Comparison of ENCODE assay signal across 27 cellular contexts in genomic region chr22:20402960-20403778, GRCh38. TPM values are rescaled to one million over a fixed set of nuclear protein-coding genes. Genes with fewer than 3 reads are reported as not detected.
DNase-seq lines count a peak whose midpoint lies in the region; ATAC-seq, FAIRE-seq and TF ChIP-seq lines count a peak whose summit lies in the region.
"Had no signal": no experiment of that assay in that cellular context is flagged by ENCODE, and none has a peak within 500 bp of the region (broad histone marks: within the 10 kb centered on the region; RNA-seq: fewer than 3 reads in every experiment).

No MANE protein-coding gene starts in this region.

- DNase-seq in activated CD8-positive, alpha-beta memory T cell treated with anti-CD3 and anti-CD28 coated beads, Interleukin-2, amount 10 ng/mL, durations not matched to agents 7 days and 5 days: no peak
- DNase-seq in activated CD8-positive, alpha-beta memory T cell treated with anti-CD3 and anti-CD28 coated beads, Interleukin-2, amount 50 U/mL, for 4 hours: no peak
- DNase-seq in CD8-positive, alpha-beta memory T cell: no peak
- peak in 2 of 4 experiments; percentile 22 to 27 for DNase-seq in K562 (ENCODE audit: extremely low read depth in 1 of 4, low spot score in 3 of 4)
- DNase-seq in naive thymus-derived CD4-positive, alpha-beta T cell: no peak
- no peak for DNase-seq in amniotic stem cell (lab: John Stamatoyannopoulos, UW)
- no peak for DNase-seq in right cardiac atrium
- DNase-seq in DMS153 (lab: John Stamatoyannopoulos, UW): no peak
- DNase-seq: activated naive CD8-positive, alpha-beta T cell treated with anti-CD3 and anti-CD28 coated beads for 36 hours; cerebellar nuclear complex; DND-41; dorsolateral prefrontal cortex; left ventricle myocardium inferior; NCI-H1436; NCI-H2081 treated with DMSO at 0.1 percent for 48 hours; NCI-H345; NCI-H748 treated with DMSO at 0.1 percent for 48 hours; pancreas; retina; transverse colon had no signal

- H2AFZ ChIP-seq in K562 (ENCODE audit: low read depth, low read length): no peak overlapping the region

- peaks cover 9% of the 10 kb centered on the region for H3K4me1 Mint-ChIP-seq in activated CD8-positive, alpha-beta memory T cell treated with anti-CD3 and anti-CD28 coated beads, Interleukin-2, amount 10 ng/mL, durations not matched to agents 7 days and 5 days
- H3K4me1 Mint-ChIP-seq in CD8-positive, alpha-beta memory T cell: peaks cover 24 to 29% (median 27%) of the 10 kb centered on the region in 3 donors
- H3K4me1 Mint-ChIP-seq in naive thymus-derived CD4-positive, alpha-beta T cell: peaks cover 10 to 30% (median 23%) of the 10 kb centered on the region in 7 donors
- H3K4me1 Mint-ChIP-seq: B cell had no signal

- in situ Hi-C loops in K562 (cut with MboI): loop anchor here (25.0 kb wide), 2 partner anchors 284 to 1866 kb away; partner anchors contain the start of gene TMEM191B

- H3K9me3 Mint-ChIP-seq in activated CD8-positive, alpha-beta memory T cell treated with anti-CD3 and anti-CD28 coated beads, Interleukin-2, amount 10 ng/mL, durations not matched to agents 7 days and 5 days (ENCODE audit: low read depth): no peaks in the 10 kb centered on the region
- no peaks in the 10 kb centered on the region for H3K9me3 Mint-ChIP-seq in CD8-positive, alpha-beta memory T cell
- H3K9me3 Mint-ChIP-seq in naive thymus-derived CD4-positive, alpha-beta T cell: peaks cover 0 to 2% (median 0%) of the 10 kb centered on the region in 11 donors
- H3K9me3 Mint-ChIP-seq: activated naive CD8-positive, alpha-beta T cell treated with anti-CD3 and anti-CD28 coated beads for 36 hours; neural crest cell had no signal

- CTCF ChIA-PET in activated CD8-positive, alpha-beta memory T cell treated with anti-CD3 and anti-CD28 coated beads, Interleukin-2, amount 10 ng/mL, durations not matched to agents 7 days and 5 days (lab: Charles Lee): interaction anchor here (1.5 to 1.9 kb wide), 3 partner anchors 9 to 53 kb away, joined by 3 to 9 read pairs (median 4); no protein-coding TSS in a partner anchor
- CTCF ChIA-PET in CD8-positive, alpha-beta memory T cell (lab: Charles Lee): interaction anchor here (1.2 kb wide), 1 partner anchor 83 kb away, joined by 3 read pairs; the partner anchor contains the start of gene DGCR6L
- CTCF ChIA-PET in K562 (lab: Yijun Ruan, JAX; ENCODE audit: low intra/inter-chr PET ratio): no interaction called here
- CTCF ChIA-PET in naive thymus-derived CD4-positive, alpha-beta T cell (lab: Charles Lee): interaction anchor here (1.0 kb wide), 2 partner anchors 10 to 80 kb away, joined by 3 read pairs; no protein-coding TSS in a partner anchor

- TF ChIP-seq POLR2A in K562 (conservative IDR thresholded peaks at IDR 0.05): no peak

- H3K9me3 ChIP-seq in CD8-positive, alpha-beta memory T cell (ENCODE audit: low read length): no peaks in the 10 kb centered on the region
- H3K9me3 ChIP-seq in K562 (replicated peaks; ENCODE audit: control insufficient read depth, insufficient read depth, low read depth, low read length): no peaks in the 10 kb centered on the region
- no peaks in the 10 kb centered on the region for H3K9me3 ChIP-seq in naive thymus-derived CD4-positive, alpha-beta T cell (ENCODE audit: control insufficient read depth in 2 of 3, low read length in 3 of 3)
- H3K9me3 ChIP-seq in right cardiac atrium (ENCODE audit: control insufficient read depth, low read length): no peaks in the 10 kb centered on the region
- H3K9me3 ChIP-seq: left ventricle myocardium inferior, pancreas, transverse colon had no signal

- no peak for FAIRE-seq in K562 (lab: Jason Lieb, UNC)
- FAIRE-seq: GM18507, pancreas, TTC549 had no signal

- H3K4me3 Mint-ChIP-seq in activated CD8-positive, alpha-beta memory T cell treated with anti-CD3 and anti-CD28 coated beads, Interleukin-2, amount 10 ng/mL, durations not matched to agents 7 days and 5 days: no peak overlapping the region
- peak overlapping the region in 6 of 7 donors; percentile 0 to 60 (median 36) for H3K4me3 Mint-ChIP-seq in CD8-positive, alpha-beta memory T cell
- peak overlapping the region in 1 of 10 donors; percentile 7 for H3K4me3 Mint-ChIP-seq in naive thymus-derived CD4-positive, alpha-beta T cell
- H3K4me3 Mint-ChIP-seq: activated naive CD8-positive, alpha-beta T cell treated with anti-CD3 and anti-CD28 coated beads for 36 hours; B cell; neural crest cell had no signal

- peaks cover 10% of the 10 kb centered on the region for H3K4me1 ChIP-seq in CD8-positive, alpha-beta memory T cell (ENCODE audit: insufficient read depth, low read length)
- peaks cover 0 to 8% of the 10 kb centered on the region in 2 experiments; a peak in 1 of 5 replicates for H3K4me1 ChIP-seq in K562 (replicated peaks in 1 of 2; ENCODE audit: control insufficient read depth in 2 of 2, insufficient read depth in 2 of 2, low read length in 2 of 2)
- H3K4me1 ChIP-seq in naive thymus-derived CD4-positive, alpha-beta T cell (ENCODE audit: control insufficient read depth in 2 of 2, insufficient read depth in 2 of 2, low read length in 2 of 2): peaks cover 0 to 15% of the 10 kb centered on the region in 2 donors
- H3K4me1 ChIP-seq in right cardiac atrium (ENCODE audit: control insufficient read depth, insufficient read depth, low read length): no peaks in the 10 kb centered on the region
- H3K4me1 ChIP-seq: left ventricle myocardium inferior, transverse colon had no signal

- peaks cover 8% of the 10 kb centered on the region for H3K9me1 ChIP-seq in K562 (ENCODE audit: control insufficient read depth, insufficient read depth, low read length)

- intact Hi-C loops in K562 (cut with micrococcal nuclease) (no loop called here), right cardiac atrium (cut with DNase I) (no loop called here)
- intact Hi-C loops in naive thymus-derived CD4-positive, alpha-beta T cell (cut with micrococcal nuclease): no loop called here

- peak; percentile 42 for ATAC-seq in activated CD8-positive, alpha-beta memory T cell treated with anti-CD3 and anti-CD28 coated beads, Interleukin-2, amount 10 ng/mL, durations not matched to agents 7 days and 5 days
- ATAC-seq in K562: no peak
- peak; percentile 29 for ATAC-seq in naive thymus-derived CD4-positive, alpha-beta T cell
- no peak for ATAC-seq in right cardiac atrium
- ATAC-seq: activated CD4-positive, CD25-positive, alpha-beta regulatory T cell treated with anti-CD3 and anti-CD28 coated beads, Interleukin-2, amount 50 U/mL, for 24 hours; HCT116; pancreas had no signal

- no peaks in the 10 kb centered on the region for H3K79me2 ChIP-seq in K562 (ENCODE audit: control insufficient read depth, insufficient read depth, low read length)

- peaks cover 4% of the 10 kb centered on the region for H3K36me3 Mint-ChIP-seq in activated CD8-positive, alpha-beta memory T cell treated with anti-CD3 and anti-CD28 coated beads, Interleukin-2, amount 10 ng/mL, durations not matched to agents 7 days and 5 days
- peaks cover 6 to 47% (median 11%) of the 10 kb centered on the region in 3 donors for H3K36me3 Mint-ChIP-seq in CD8-positive, alpha-beta memory T cell
- peaks cover 0 to 45% (median 12%) of the 10 kb centered on the region in 5 donors for H3K36me3 Mint-ChIP-seq in naive thymus-derived CD4-positive, alpha-beta T cell

- H4K20me1 ChIP-seq in K562 (replicated peaks; ENCODE audit: control insufficient read depth, insufficient read depth, low read length): 0 out of 2 replicates have a peak, but pooled peaks cover 6% of the 10 kb centered on the region

- TF ChIP-seq CTCF in K562 (IDR thresholded peaks at IDR 0.05 in 2 of 3, conservative IDR thresholded peaks at IDR 0.05 in 1 of 3; ENCODE audit: insufficient read depth in 2 of 3, low read depth in 1 of 3, low read length in 3 of 3): no peak

- no TSS peak for BruUV-seq in K562 (replicated peaks; lab: Mats Ljungman, UMichigan)

- H3K27ac ChIP-seq in CD8-positive, alpha-beta memory T cell (ENCODE audit: low read depth, low read length): no peak overlapping the region
- no peak overlapping the region for H3K27ac ChIP-seq in K562 (ENCODE audit: extremely low read depth, low read depth, low read length)
- no peak overlapping the region for H3K27ac ChIP-seq in naive thymus-derived CD4-positive, alpha-beta T cell (ENCODE audit: low read depth, low read length)
- H3K27ac ChIP-seq in right cardiac atrium (ENCODE audit: low read length): no peak overlapping the region
- H3K27ac ChIP-seq: dorsolateral prefrontal cortex, left ventricle myocardium inferior, pancreas, transverse colon had no signal

- TF ChIP-seq RAD21 in K562 (CRISPR knock-in tag; conservative IDR thresholded peaks at IDR 0.05 in 1 of 2, IDR thresholded peaks at IDR 0.05 in 1 of 2): no peak

- no peak overlapping the region for H3K4me2 ChIP-seq in K562 (ENCODE audit: insufficient read depth, low read length)
- H3K4me2 ChIP-seq: smooth muscle cell had no signal

- WGBS in K562 (ENCODE audit: insufficient coverage, low coverage, missing lambda C conversion rate): 80% methylated on average over 9 of the region's 9 CpGs
- 93% methylated on average over 9 of the region's 9 CpGs for WGBS in right cardiac atrium

- H3K27ac Mint-ChIP-seq in activated CD8-positive, alpha-beta memory T cell treated with anti-CD3 and anti-CD28 coated beads, Interleukin-2, amount 10 ng/mL, durations not matched to agents 7 days and 5 days: peak overlapping the region; percentile 45
- peak overlapping the region; percentile 4 to 94 (median 77) for H3K27ac Mint-ChIP-seq in CD8-positive, alpha-beta memory T cell
- peak overlapping the region in 4 of 9 donors; percentile 5 to 21 (median 14) for H3K27ac Mint-ChIP-seq in naive thymus-derived CD4-positive, alpha-beta T cell
- H3K27ac Mint-ChIP-seq: activated naive CD8-positive, alpha-beta T cell treated with anti-CD3 and anti-CD28 coated beads for 36 hours; B cell had no signal

- POLR2A ChIA-PET in CD8-positive, alpha-beta memory T cell (lab: Charles Lee): no interaction called here
- POLR2A ChIA-PET in K562 (lab: Yijun Ruan, JAX): interaction anchor here (0.7 to 8.9 kb wide), 11 partner anchors 9 to 343 kb away, joined by 3 to 84 read pairs (median 4); partner anchors contain the start of gene ZNF74
- POLR2A ChIA-PET in naive thymus-derived CD4-positive, alpha-beta T cell (lab: Charles Lee): interaction anchor here (1.1 kb wide), 1 partner anchor 9 kb away, joined by 3 read pairs; the partner anchor contains the start of gene ZNF74

- peaks cover 12% of the 10 kb centered on the region for H3K36me3 ChIP-seq in CD8-positive, alpha-beta memory T cell (ENCODE audit: insufficient read depth, low read length)
- peaks cover 64% of the 10 kb centered on the region; the same call in 2 of the 3 replicates for H3K36me3 ChIP-seq in K562 (ENCODE audit: control insufficient read depth, insufficient read depth, low read length)
- H3K36me3 ChIP-seq in naive thymus-derived CD4-positive, alpha-beta T cell (ENCODE audit: control insufficient read depth in 2 of 3, insufficient read depth in 3 of 3, low read length in 3 of 3): peaks cover 3 to 58% (median 4%) of the 10 kb centered on the region in 3 experiments
- H3K36me3 ChIP-seq: transverse colon had no signal

- 0 out of 4 replicates have a peak overlapping the region, but pooled peaks of 1 of the 2 experiments have one; percentile 39 for H3K9ac ChIP-seq in K562 (ENCODE audit: insufficient read depth in 1 of 2, low read depth in 2 of 2, low read length in 2 of 2)

- no peak for TF ChIP-seq EP300 in K562 (IDR thresholded peaks at IDR 0.05; ENCODE audit: low read length)

- no peaks in the 10 kb centered on the region for H3K27me3 Mint-ChIP-seq in activated CD8-positive, alpha-beta memory T cell treated with anti-CD3 and anti-CD28 coated beads, Interleukin-2, amount 10 ng/mL, durations not matched to agents 7 days and 5 days
- H3K27me3 Mint-ChIP-seq in CD8-positive, alpha-beta memory T cell: no peaks in the 10 kb centered on the region
- H3K27me3 Mint-ChIP-seq in naive thymus-derived CD4-positive, alpha-beta T cell: no peaks in the 10 kb centered on the region
- H3K27me3 Mint-ChIP-seq: activated naive CD8-positive, alpha-beta T cell treated with anti-CD3 and anti-CD28 coated beads for 36 hours; B cell had no signal

- no peaks in the 10 kb centered on the region for H3K27me3 ChIP-seq in CD8-positive, alpha-beta memory T cell (ENCODE audit: insufficient read depth, low read length, poor library complexity, severe bottlenecking)
- H3K27me3 ChIP-seq in K562 (ENCODE audit: control insufficient read depth in 2 of 2, insufficient read depth in 2 of 2, low read length in 2 of 2) (no peaks in the 10 kb centered on the region), right cardiac atrium (ENCODE audit: control insufficient read depth, insufficient read depth) (no peaks in the 10 kb centered on the region)
- H3K27me3 ChIP-seq in naive thymus-derived CD4-positive, alpha-beta T cell (ENCODE audit: control insufficient read depth in 2 of 2, insufficient read depth in 2 of 2, low read length in 2 of 2): no peaks in the 10 kb centered on the region
- H3K27me3 ChIP-seq: dorsolateral prefrontal cortex, pancreas, transverse colon had no signal

- H3K4me3 ChIP-seq in CD8-positive, alpha-beta memory T cell (ENCODE audit: low read length): no peak overlapping the region
- no peak overlapping the region for H3K4me3 ChIP-seq in K562
- no peak overlapping the region for H3K4me3 ChIP-seq in naive thymus-derived CD4-positive, alpha-beta T cell (ENCODE audit: low read length)
- H3K4me3 ChIP-seq in right cardiac atrium (ENCODE audit: low read length): no peak overlapping the region
- H3K4me3 ChIP-seq: dorsolateral prefrontal cortex, left ventricle myocardium inferior, pancreas, smooth muscle cell, transverse colon had no signal

RNA-seq across cellular contexts. Expression of gene ZNF74, which starts 9.2 kb away (rescaled TPM):
- total RNA-seq in activated CD8-positive, alpha-beta memory T cell treated with anti-CD3 and anti-CD28 coated beads, Interleukin-2, amount 10 ng/mL, durations not matched to agents 7 days and 5 days: 10 to 100 TPM in 1 of 2 experiments, 1 to 10 TPM in 1; 10.0 to 10.9 TPM
- total RNA-seq in CD8-positive, alpha-beta memory T cell: 10 to 100 TPM; 12.3 to 15.3 TPM
- polyA plus RNA-seq in CD8-positive, alpha-beta memory T cell: 13.0 TPM
- 36.8 and 68.2 TPM in 2 replicates for total RNA-seq in K562 (2011; cell fraction: chromatin; rRNA removed; ENCODE audit: low replicate concordance)
- 55.4 and 63.2 TPM in 2 replicates for total RNA-seq in K562 (2011; cell fraction: nucleolus; rRNA removed)
- total RNA-seq in K562 (2011; cell fraction: nucleoplasm; rRNA removed): 50.2 and 53.7 TPM in 2 replicates
- total RNA-seq in K562 (2014; rRNA removed) (49.2 and 56.7 TPM in 2 replicates), K562 (2014; rRNA removed; fragmentation: Illumina TruSeq; extraction: Trizol) (17.4 and 20.5 TPM in 2 replicates), K562 (2015; rRNA removed; fragmentation: Illumina TruSeq; extraction: Trizol) (31.5 and 32.5 TPM in 2 replicates), K562 (2021) (53.5 and 55.7 TPM in 2 replicates), right cardiac atrium (1 to 10 TPM; 5.4 to 6.5 (median 6.1) TPM)
- polyA plus RNA-seq in K562 (2011; rRNA removed) (33.8 and 49.7 TPM in 2 replicates), K562 (2014; fragmentation: Illumina TruSeq; extraction: Trizol) (22.8 and 24.5 TPM in 2 replicates), K562 (2014; fragmentation: Nextera tagmentation; extraction: Ambion mirVana) (1 to 10 TPM; 2.4 to 3.7 TPM), K562 (2014; rRNA removed) (37.1 and 62.8 TPM in 2 replicates), right cardiac atrium (3.5 TPM)
- polyA plus RNA-seq in K562 (2011; cell fraction: cytosol; rRNA removed): 56.9 and 67.4 TPM in 2 replicates
- polyA plus RNA-seq in K562 (2011; cell fraction: nucleus; rRNA removed): 42.8 and 56.1 TPM in 2 replicates
- polyA plus RNA-seq in K562 (2012): 31.5 and 39.9 TPM in 2 replicates
- polyA minus RNA-seq in K562 (2011; rRNA and poly(A)+ RNA removed): 32.6 and 33.0 TPM in 2 replicates
- 39.3 and 58.2 TPM in 2 replicates for polyA minus RNA-seq in K562 (2011; cell fraction: cytosol; rRNA and poly(A)+ RNA removed)
- polyA minus RNA-seq in K562 (2011; cell fraction: nucleus; rRNA and poly(A)+ RNA removed): 23.6 and 28.3 TPM in 2 replicates
- total RNA-seq in naive thymus-derived CD4-positive, alpha-beta T cell: 10 to 100 TPM in 3 of 5 experiments, 1 to 10 TPM in 2; 6.1 to 18.2 (median 12.9) TPM
- polyA plus RNA-seq in naive thymus-derived CD4-positive, alpha-beta T cell: 10 to 100 TPM in 1 of 2 donors, 1 to 10 TPM in 1; 5.3 to 14.0 TPM

RNA-seq across cellular contexts. Expression of gene SCARF2, which starts 34.5 kb away (rescaled TPM):
- 1 to 10 TPM in 1 of 2 experiments, under 1 TPM in 1; 0.54 to 1.1 TPM for total RNA-seq in activated CD8-positive, alpha-beta memory T cell treated with anti-CD3 and anti-CD28 coated beads, Interleukin-2, amount 10 ng/mL, durations not matched to agents 7 days and 5 days
- total RNA-seq in CD8-positive, alpha-beta memory T cell: under 1 TPM; 0.31 to 0.50 TPM
- 1.5 TPM for polyA plus RNA-seq in CD8-positive, alpha-beta memory T cell
- 0.65 TPM in 1 of 2 replicates, not detected in the other for total RNA-seq in K562 (2011; cell fraction: chromatin; rRNA removed; ENCODE audit: low replicate concordance)
- total RNA-seq in K562 (2011; cell fraction: nucleolus; rRNA removed): 0.50 and 0.92 TPM in 2 replicates
- total RNA-seq in K562 (2011; cell fraction: nucleoplasm; rRNA removed): 0.15 TPM in 2 replicates
- total RNA-seq in K562 (2014; rRNA removed) (0.20 and 0.32 TPM in 2 replicates), K562 (2014; rRNA removed; fragmentation: Illumina TruSeq; extraction: Trizol) (not detected in 2 replicates), K562 (2015; rRNA removed; fragmentation: Illumina TruSeq; extraction: Trizol) (not detected in 2 replicates), K562 (2021) (0.13 and 0.29 TPM in 2 replicates), right cardiac atrium (1 to 10 TPM; 4.6 to 7.1 (median 4.9) TPM)
- polyA plus RNA-seq in K562 (2011; rRNA removed) (0.06 and 0.26 TPM in 2 replicates), K562 (2014; fragmentation: Illumina TruSeq; extraction: Trizol) (not detected in 2 replicates), K562 (2014; fragmentation: Nextera tagmentation; extraction: Ambion mirVana) (not detected), K562 (2014; rRNA removed) (0.13 and 0.23 TPM in 2 replicates), right cardiac atrium (2.9 TPM)
- 0.15 and 0.25 TPM in 2 replicates for polyA plus RNA-seq in K562 (2011; cell fraction: cytosol; rRNA removed)
- 0.61 and 0.65 TPM in 2 replicates for polyA plus RNA-seq in K562 (2011; cell fraction: nucleus; rRNA removed)
- 0.21 and 1.3 TPM in 2 replicates for polyA plus RNA-seq in K562 (2012)
- polyA minus RNA-seq in K562 (2011; rRNA and poly(A)+ RNA removed): not detected in 2 replicates
- polyA minus RNA-seq in K562 (2011; cell fraction: cytosol; rRNA and poly(A)+ RNA removed): not detected in 2 replicates
- polyA minus RNA-seq in K562 (2011; cell fraction: nucleus; rRNA and poly(A)+ RNA removed): 0.22 and 0.27 TPM in 2 replicates
- total RNA-seq in naive thymus-derived CD4-positive, alpha-beta T cell: 1 to 10 TPM in 4 of 5 experiments, under 1 TPM in 1; 0.70 to 2.6 (median 2.2) TPM
- polyA plus RNA-seq in naive thymus-derived CD4-positive, alpha-beta T cell: under 1 TPM; 0.21 to 0.35 TPM

Comparison
In these comparisons a context has a peak if more than half of its experiments do, and no peak if none do; other contexts are left out.
1. ATAC-seq: peak in activated CD8-positive, alpha-beta memory T cell treated with anti-CD3 and anti-CD28 coated beads, Interleukin-2, amount 10 ng/mL, durations not matched to agents 7 days and 5 days (single experiment) and naive thymus-derived CD4-positive, alpha-beta T cell (single experiment); none in K562 (single experiment) and right cardiac atrium (0 of 2).